21 cellular contexts compared by ENCODE assay signal in genomic region chr2:227829337-227829736, GRCh38.
"Had no signal": no experiment of that assay in that cellular context is flagged by ENCODE, and none has a peak within 500 bp of the region (broad histone marks: within the 10 kb centered on the region; RNA-seq: fewer than 3 reads in every experiment).

No MANE protein-coding gene starts in this region.

- ATAC-seq: activated T-cell treated with anti-CD3 and anti-CD28 coated beads, Interleukin-2, amount 50 U/mL, for 4 hours; T-cell had no signal

- DNase-seq: activated CD4-positive, alpha-beta memory T cell treated with anti-CD3 and anti-CD28 coated beads for 36 hours; activated CD4-positive, alpha-beta T cell treated with anti-CD3 and anti-CD28 coated beads, Interleukin-2, amount 10 ng/mL, durations not matched to agents 7 days and 5 days; activated CD4-positive, CD25-positive, alpha-beta regulatory T cell; activated CD8-positive, alpha-beta memory T cell treated with anti-CD3 and anti-CD28 coated beads for 24 hours; activated gamma-delta T cell; activated naive CD4-positive, alpha-beta T cell treated with anti-CD3 and anti-CD28 coated beads for 36 hours; activated T-cell treated with anti-CD3 and anti-CD28 coated beads, Interleukin-2, amount 50 U/mL, for 4 hours; amygdala; cortex of kidney; Kasumi-1; NCI-H1105; NCI-H1436; NCI-H1694 treated with DMSO at 0.1 percent for 48 hours; NCI-H2081; NCI-H446; NCI-H524; Peyer's patch; SHP77; T-cell; T-helper 2 cell; T1000 had no signal
